In genomic region chr3:190513409-190514162, GRCh38 we compare ENCODE assay signal across 1 cellular context.
TF ChIP-seq lines count a peak whose summit lies in the region.

TSS of gene IL1RAP (plus strand) at chr3:190514085. CDS start at chr3:190564290, 50,205 bp downstream.

TF ChIP-seq in HepG2, 621 proteins besides CTCF, POLR2A, EP300 and RAD21 (continued from another document and continues in another):
- TF ChIP-seq RNF219 (CRISPR knock-in tag; IDR thresholded peaks at IDR 0.05) (no peak), PITX1 (CRISPR knock-in tag; IDR thresholded peaks at IDR 0.05) (peak; percentile 80), MLX (CRISPR knock-in tag; IDR thresholded peaks at IDR 0.05) (no peak), ZNF484 (CRISPR knock-in tag; IDR thresholded peaks at IDR 0.05; ENCODE audit: borderline replicate concordance, low read depth) (no peak), ZNF772 (CRISPR knock-in tag; IDR thresholded peaks at IDR 0.05) (peak; percentile 74), ZNF280B (CRISPR knock-in tag; IDR thresholded peaks at IDR 0.05; ENCODE audit: borderline replicate concordance) (no peak), DNMT3B (CRISPR knock-in tag; conservative IDR thresholded peaks at IDR 0.05) (no peak), NFKBIZ (CRISPR knock-in tag; IDR thresholded peaks at IDR 0.05) (peak; percentile 39; the same call in 1 of the 2 replicates), FOXC1 (CRISPR knock-in tag; IDR thresholded peaks at IDR 0.05; ENCODE audit: borderline replicate concordance) (peak; percentile 90), GTF2F1 (IDR thresholded peaks at IDR 0.05; ENCODE audit: low read length) (no peak), KDM3A (CRISPR knock-in tag; IDR thresholded peaks at IDR 0.05; ENCODE audit: low read depth) (peak; percentile 90), ZNF572 (CRISPR knock-in tag; IDR thresholded peaks at IDR 0.05) (no peak), ZNF749 (CRISPR knock-in tag; IDR thresholded peaks at IDR 0.05; ENCODE audit: borderline replicate concordance) (peak; percentile 75; the same call in 1 of the 2 replicates), ZNF556 (CRISPR knock-in tag; IDR thresholded peaks at IDR 0.05; ENCODE audit: borderline replicate concordance) (no peak; the same call in 1 of the 2 replicates), ZNF335 (CRISPR knock-in tag; IDR thresholded peaks at IDR 0.05) (no peak), NONO (IDR thresholded peaks at IDR 0.05) (no peak), NONO (CRISPR knock-in tag; conservative IDR thresholded peaks at IDR 0.05) (peak; percentile 92), ZNF275 (CRISPR knock-in tag; IDR thresholded peaks at IDR 0.05; ENCODE audit: borderline replicate concordance) (peak; percentile 71; the same call in 1 of the 2 replicates), ZSCAN25 (CRISPR knock-in tag; IDR thresholded peaks at IDR 0.05) (no peak; the same call in 1 of the 2 replicates), ZNF652 (CRISPR knock-in tag; IDR thresholded peaks at IDR 0.05; ENCODE audit: borderline replicate concordance, low read depth) (peak; percentile 49; the same call in 1 of the 2 replicates), TFAP4 (IDR thresholded peaks at IDR 0.05; ENCODE audit: borderline replicate concordance, low read depth) (no peak; the same call in 1 of the 2 replicates), ZNF142 (CRISPR knock-in tag; IDR thresholded peaks at IDR 0.05) (peak; percentile 79), ZNF292 (CRISPR knock-in tag; IDR thresholded peaks at IDR 0.05; ENCODE audit: borderline replicate concordance, low read depth) (peak; percentile 99), SATB2 (CRISPR knock-in tag; IDR thresholded peaks at IDR 0.05) (no peak), MLXIP (CRISPR knock-in tag; IDR thresholded peaks at IDR 0.05; ENCODE audit: borderline replicate concordance) (no peak), RXRB (CRISPR knock-in tag; IDR thresholded peaks at IDR 0.05; ENCODE audit: borderline replicate concordance) (peak; percentile 68; the same call in 1 of the 2 replicates), HES4 (CRISPR knock-in tag; IDR thresholded peaks at IDR 0.05; ENCODE audit: borderline replicate concordance) (peak; percentile 64; the same call in 1 of the 2 replicates), SP2 (CRISPR knock-in tag; IDR thresholded peaks at IDR 0.05) (no peak), ZNF761 (CRISPR knock-in tag; conservative IDR thresholded peaks at IDR 0.05) (peak; percentile 93), BRCA1 (CRISPR knock-in tag; IDR thresholded peaks at IDR 0.05) (peak; percentile 67; the same call in 1 of the 2 replicates), ARID2 (CRISPR knock-in tag; IDR thresholded peaks at IDR 0.05; ENCODE audit: borderline replicate concordance) (no peak), ZSCAN30 (CRISPR knock-in tag; IDR thresholded peaks at IDR 0.05) (no peak), LCORL (IDR thresholded peaks at IDR 0.05) (no peak), LCORL (CRISPR knock-in tag; IDR thresholded peaks at IDR 0.05) (no peak; the same call in 1 of the 2 replicates), ZNF850 (CRISPR knock-in tag; conservative IDR thresholded peaks at IDR 0.05) (no peak), ZSCAN29 (CRISPR knock-in tag; conservative IDR thresholded peaks at IDR 0.05) (0 out of 2 replicates have a peak, but pooled peaks have one; percentile 47), ZNF878 (CRISPR knock-in tag; IDR thresholded peaks at IDR 0.05) (no peak), PTBP1 (IDR thresholded peaks at IDR 0.05; ENCODE audit: low read depth, low read length, poor library complexity, severe bottlenecking) (no peak), CREM (IDR thresholded peaks at IDR 0.05) (no peak), CREM (CRISPR knock-in tag; IDR thresholded peaks at IDR 0.05) (no peak), BCL6 (CRISPR knock-in tag; IDR thresholded peaks at IDR 0.05) (peak; percentile 78), KAT8 (CRISPR knock-in tag; IDR thresholded peaks at IDR 0.05) (peak; percentile 64; the same call in 1 of the 2 replicates), ATF5 (CRISPR knock-in tag; IDR thresholded peaks at IDR 0.05; ENCODE audit: low read depth) (no peak), HOMEZ (CRISPR knock-in tag; IDR thresholded peaks at IDR 0.05; ENCODE audit: low read depth) (peak; percentile 20; the same call in 1 of the 2 replicates)
